Comparison of ENCODE assay signal across 19 cellular contexts in the genomic region with DNA sequence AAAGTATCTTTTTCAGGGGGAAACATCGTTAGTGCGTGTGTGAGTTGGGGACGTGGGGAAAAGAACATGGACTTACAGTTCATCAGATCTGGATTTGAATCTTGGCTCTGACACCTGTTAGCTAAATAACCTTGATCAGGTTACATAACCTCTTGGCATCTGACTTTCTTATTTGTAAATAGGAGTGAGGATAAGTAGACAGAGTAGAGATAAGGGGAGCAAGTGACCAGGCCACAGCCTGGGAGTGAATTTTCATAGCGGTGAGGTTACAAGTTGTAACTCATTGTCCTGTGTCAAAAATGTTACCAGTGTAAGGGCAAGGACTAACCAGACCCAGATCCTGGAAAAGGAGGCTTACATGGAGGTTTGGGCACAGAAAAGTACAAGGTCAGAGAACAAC.
DNase-seq lines count a peak whose midpoint lies in the region; ATAC-seq, FAIRE-seq and TF ChIP-seq lines count a peak whose summit lies in the region.
"Had no signal": no experiment of that assay in that cellular context is flagged by ENCODE, and none has a peak within 500 bp of the region (broad histone marks: within the 10 kb centered on the region; RNA-seq: fewer than 3 reads in every experiment).

No MANE protein-coding gene starts in this region.

- DNase-seq in NCI-H146 (lab: John Stamatoyannopoulos, UW): peak; percentile 6
- DNase-seq in NCI-H146 treated with DMSO at 0.1 percent for 48 hours (lab: John Stamatoyannopoulos, UW; ENCODE audit: unreplicated experiment): no peak
- DNase-seq in right lobe of liver: no peak
- DNase-seq in HepG2 (ENCODE audit: low spot score): no peak
- DNase-seq in left lobe of liver (ENCODE audit: low spot score): no peak
- no peak for DNase-seq in neuronal stem cell (ENCODE audit: low spot score)
- no peak for DNase-seq in hepatocyte (ENCODE audit: low spot score)
- no peak for DNase-seq in Karpas-422
- DNase-seq: AML-193; Caco-2; CD4-positive, alpha-beta T cell; HCEC 1CT had no signal

- H3K4me2 ChIP-seq in HepG2 (ENCODE audit: low read depth, low read length): no peak overlapping the region
- H3K4me2 ChIP-seq in neuronal stem cell (ENCODE audit: insufficient read depth, low read length, poor library complexity, severe bottlenecking): no peak overlapping the region
- H3K4me2 ChIP-seq in hepatocyte: no peak overlapping the region
- H3K4me2 ChIP-seq in Karpas-422 (ENCODE audit: low read depth, low read length, poor library complexity, severe bottlenecking): no peak overlapping the region
- H3K4me2 ChIP-seq: A549 had no signal

- TF ChIP-seq POLR2A in right lobe of liver (IDR thresholded peaks at IDR 0.05): no peak
- TF ChIP-seq POLR2A in HepG2 (IDR thresholded peaks at IDR 0.05; ENCODE audit: insufficient read depth in 1 of 2, low read depth in 2 of 2, low read length in 2 of 2): no peak

- 39% methylated on average over 4 of the region's 4 CpGs for WGBS in right lobe of liver (ENCODE audit: insufficient coverage, low coverage, low lambda C conversion rate, missing lambda C conversion rate)
- WGBS in HepG2 (ENCODE audit: low lambda C conversion rate): 11% methylated on average over 4 of the region's 4 CpGs
- WGBS in neuronal stem cell (ENCODE audit: extremely low coverage in 2 of 2, insufficient read length in 2 of 2, insufficient replicate concordance in 1 of 2), 2 donors: no CpG with 5 or more reads among the region's 4 CpGs
- 85% methylated on average over 4 of the region's 4 CpGs for WGBS in hepatocyte (ENCODE audit: low lambda C conversion rate, missing lambda C conversion rate)

- no peaks in the 10 kb centered on the region for H4K20me1 ChIP-seq in HepG2 (ENCODE audit: insufficient read depth, low read length)
- H4K20me1 ChIP-seq in hepatocyte (ENCODE audit: insufficient read depth, poor library complexity, severe bottlenecking): no peaks in the 10 kb centered on the region
- no peaks in the 10 kb centered on the region for H4K20me1 ChIP-seq in Karpas-422 (ENCODE audit: insufficient read depth, low read depth, low read length)

- H3K27me3 ChIP-seq in right lobe of liver (no peaks in the 10 kb centered on the region), HepG2 (ENCODE audit: control insufficient read depth in 1 of 2, insufficient read depth in 2 of 2, low read length in 2 of 2) (no peaks in the 10 kb centered on the region), neuronal stem cell (ENCODE audit: control insufficient read depth in 3 of 3, insufficient read depth in 3 of 3, low read depth in 1 of 3, low read length in 3 of 3) (no peaks in the 10 kb centered on the region), hepatocyte (no peaks in the 10 kb centered on the region), Karpas-422 (ENCODE audit: low read length) (no peaks in the 10 kb centered on the region)

- H3K14ac ChIP-seq in neuronal stem cell (ENCODE audit: low read length): no peak overlapping the region

- H2AK5ac ChIP-seq in neuronal stem cell (ENCODE audit: low read depth, low read length): no peak overlapping the region

- peak; percentile 27 to 65 (median 45) for ATAC-seq in right lobe of liver
- no peak for ATAC-seq in HepG2
- ATAC-seq in left lobe of liver: peak; percentile 63
- ATAC-seq: A549 had no signal

- no peak overlapping the region for H3K18ac ChIP-seq in neuronal stem cell (ENCODE audit: low read length)

- H3K79me2 ChIP-seq in HepG2 (ENCODE audit: insufficient read depth, low read length) (no peaks in the 10 kb centered on the region), hepatocyte (no peaks in the 10 kb centered on the region), Karpas-422 (ENCODE audit: low read length) (no peaks in the 10 kb centered on the region)

- H2AFZ ChIP-seq in HepG2 (ENCODE audit: low read length) (no peak overlapping the region), neuronal stem cell (ENCODE audit: low read length) (peak overlapping the region; percentile 36), hepatocyte (no peak overlapping the region), Karpas-422 (ENCODE audit: low read length) (no peak overlapping the region)

- no peak for TF ChIP-seq RAD21 in HepG2 (CRISPR knock-in tag; IDR thresholded peaks at IDR 0.05)

- H2BK5ac ChIP-seq in neuronal stem cell (ENCODE audit: low read length): no peak overlapping the region

- POLR2A ChIA-PET in HepG2 (lab: Yijun Ruan, JAX): no interaction called here

- TF ChIP-seq EP300 in HepG2 (IDR thresholded peaks at IDR 0.05; ENCODE audit: low read depth in 2 of 2, low read length in 2 of 2): no peak
- no peak for TF ChIP-seq EP300 in HepG2 (CRISPR knock-in tag; IDR thresholded peaks at IDR 0.05; ENCODE audit: borderline replicate concordance)

- H3K27ac ChIP-seq in right lobe of liver (no peak overlapping the region), HepG2 (ENCODE audit: extremely low read length, insufficient read depth, low read length) (no peak overlapping the region), neuronal stem cell (replicated peaks; ENCODE audit: low read length) (no peak overlapping the region), hepatocyte (no peak overlapping the region), Karpas-422 (ENCODE audit: low read length) (no peak overlapping the region)
- H3K27ac ChIP-seq: 22Rv1, A549, C4-2B had no signal

- H3K9me2 ChIP-seq in hepatocyte (replicated peaks; ENCODE audit: insufficient read depth) (no peaks in the 10 kb centered on the region), Karpas-422 (replicated peaks; ENCODE audit: insufficient read depth, low read length) (no peaks in the 10 kb centered on the region)

- H3K36me3 ChIP-seq in right lobe of liver: no peaks in the 10 kb centered on the region
- H3K36me3 ChIP-seq in HepG2 (replicated peaks in 1 of 2; ENCODE audit: control insufficient read depth in 1 of 2, insufficient read depth in 2 of 2, low read length in 2 of 2): no peaks in the 10 kb centered on the region
- H3K36me3 ChIP-seq in neuronal stem cell (replicated peaks in 1 of 2; ENCODE audit: control insufficient read depth in 2 of 2, insufficient read depth in 2 of 2, low read length in 2 of 2): no peaks in the 10 kb centered on the region
- no peaks in the 10 kb centered on the region for H3K36me3 ChIP-seq in hepatocyte (replicated peaks; ENCODE audit: insufficient read depth, low read depth)
- H3K36me3 ChIP-seq in Karpas-422 (ENCODE audit: insufficient read depth, low read length): no peaks in the 10 kb centered on the region

- H3K9me3 ChIP-seq in right lobe of liver (no peaks in the 10 kb centered on the region), HepG2 (ENCODE audit: low read length) (no peaks in the 10 kb centered on the region), neuronal stem cell (replicated peaks in 1 of 2; ENCODE audit: control insufficient read depth in 2 of 2, insufficient read depth in 1 of 2, low read depth in 1 of 2, low read length in 2 of 2) (no peaks in the 10 kb centered on the region), hepatocyte (ENCODE audit: low read depth) (no peaks in the 10 kb centered on the region), Karpas-422 (ENCODE audit: low read length) (no peaks in the 10 kb centered on the region)
- H3K9me3 ChIP-seq: A549, Caco-2 had no signal

- no peak for TF ChIP-seq CTCF in right lobe of liver (IDR thresholded peaks at IDR 0.05)
- TF ChIP-seq CTCF in HepG2 (CRISPR knock-in tag; IDR thresholded peaks at IDR 0.05): no peak
- no peak for TF ChIP-seq CTCF in hepatocyte (IDR thresholded peaks at IDR 0.05; ENCODE audit: poor library complexity)

- no peak overlapping the region for H2BK15ac ChIP-seq in neuronal stem cell (ENCODE audit: low read length)

- in situ Hi-C loops in HepG2 (cut with HindIII; ENCODE audit: extremely low pct_ligation_motif_present, low pct_unique_long_range_greater_than_20kb): no loop called here

- intact Hi-C loops in right lobe of liver (cut with DNase I) (no loop called here), HepG2 (cut with micrococcal nuclease; ENCODE audit: unreplicated experiment) (no loop called here)

- H4K91ac ChIP-seq in neuronal stem cell (ENCODE audit: low read depth, low read length, poor library complexity): no peak overlapping the region

- no peak overlapping the region for H2BK120ac ChIP-seq in neuronal stem cell (ENCODE audit: low read depth, low read length)

- no peak for FAIRE-seq in HepG2 (lab: Jason Lieb, UNC)
- FAIRE-seq: A549, D721Med, G401.6, GM12891, GM18507 had no signal

- CTCF ChIA-PET in HepG2 (lab: Yijun Ruan, JAX; ENCODE audit: low intra/inter-chr PET ratio, low total read pairs): no interaction called here

- no peak overlapping the region for H3K23ac ChIP-seq in neuronal stem cell (ENCODE audit: low read depth, low read length, poor library complexity)

- H3K4me3 ChIP-seq in right lobe of liver: no peak overlapping the region
- no peak overlapping the region for H3K4me3 ChIP-seq in HepG2 (replicated peaks in 1 of 3; ENCODE audit: insufficient read depth in 1 of 3, low read depth in 2 of 3, low read length in 3 of 3)
- H3K4me3 ChIP-seq in neuronal stem cell (ENCODE audit: low read length in 2 of 2): no peak overlapping the region
- no peak overlapping the region for H3K4me3 ChIP-seq in hepatocyte
- H3K4me3 ChIP-seq in Karpas-422 (ENCODE audit: low read length): no peak overlapping the region
- H3K4me3 ChIP-seq: A549 had no signal

- H3K4me1 ChIP-seq in right lobe of liver (no peaks in the 10 kb centered on the region), HepG2 (ENCODE audit: insufficient read depth, low read length) (no peaks in the 10 kb centered on the region), neuronal stem cell (ENCODE audit: control insufficient read depth in 2 of 2, insufficient read depth in 1 of 2, low read depth in 1 of 2, low read length in 2 of 2) (peaks cover 5 to 15% of the 10 kb centered on the region in 2 donors), hepatocyte (ENCODE audit: insufficient read depth) (no peaks in the 10 kb centered on the region), Karpas-422 (ENCODE audit: low read length) (no peaks in the 10 kb centered on the region)
- H3K4me1 ChIP-seq: A549, Caco-2 had no signal

- no peak overlapping the region for H3K9ac ChIP-seq in HepG2 (ENCODE audit: insufficient read depth, low read depth, low read length)
- H3K9ac ChIP-seq in neuronal stem cell (ENCODE audit: low read depth, low read length, poor library complexity): no peak overlapping the region
- no peak overlapping the region for H3K9ac ChIP-seq in Karpas-422 (ENCODE audit: low read length)

- H3K79me1 ChIP-seq in neuronal stem cell (ENCODE audit: low read depth, low read length): no peaks in the 10 kb centered on the region

- BruUV-seq in HepG2 (replicated peaks; lab: Mats Ljungman, UMichigan): no TSS peak

- no peak overlapping the region for H2BK12ac ChIP-seq in neuronal stem cell (ENCODE audit: low read length)

- H3K4ac ChIP-seq in neuronal stem cell (ENCODE audit: low read length): no peak overlapping the region

- H4K8ac ChIP-seq in neuronal stem cell (ENCODE audit: low read depth, low read length): no peak overlapping the region

TF ChIP-seq in HepG2, 621 proteins besides CTCF, POLR2A, EP300 and RAD21 (continues in another document):
- TF ChIP-seq KDM2A (CRISPR knock-in tag; IDR thresholded peaks at IDR 0.05; ENCODE audit: borderline replicate concordance, low read depth): no peak
- TF ChIP-seq ZNF567 (CRISPR knock-in tag; IDR thresholded peaks at IDR 0.05; ENCODE audit: borderline replicate concordance): no peak
- TF ChIP-seq KMT2A (CRISPR knock-in tag; IDR thresholded peaks at IDR 0.05): no peak
- TF ChIP-seq HDAC6 (IDR thresholded peaks at IDR 0.05; ENCODE audit: low read depth, low read length): no peak
- TF ChIP-seq FOXA1 (IDR thresholded peaks at IDR 0.05): no peak
- TF ChIP-seq FOXA1 (CRISPR knock-in tag; IDR thresholded peaks at IDR 0.05): no peak
